7 cellular contexts compared by ENCODE assay signal in the genomic region with DNA sequence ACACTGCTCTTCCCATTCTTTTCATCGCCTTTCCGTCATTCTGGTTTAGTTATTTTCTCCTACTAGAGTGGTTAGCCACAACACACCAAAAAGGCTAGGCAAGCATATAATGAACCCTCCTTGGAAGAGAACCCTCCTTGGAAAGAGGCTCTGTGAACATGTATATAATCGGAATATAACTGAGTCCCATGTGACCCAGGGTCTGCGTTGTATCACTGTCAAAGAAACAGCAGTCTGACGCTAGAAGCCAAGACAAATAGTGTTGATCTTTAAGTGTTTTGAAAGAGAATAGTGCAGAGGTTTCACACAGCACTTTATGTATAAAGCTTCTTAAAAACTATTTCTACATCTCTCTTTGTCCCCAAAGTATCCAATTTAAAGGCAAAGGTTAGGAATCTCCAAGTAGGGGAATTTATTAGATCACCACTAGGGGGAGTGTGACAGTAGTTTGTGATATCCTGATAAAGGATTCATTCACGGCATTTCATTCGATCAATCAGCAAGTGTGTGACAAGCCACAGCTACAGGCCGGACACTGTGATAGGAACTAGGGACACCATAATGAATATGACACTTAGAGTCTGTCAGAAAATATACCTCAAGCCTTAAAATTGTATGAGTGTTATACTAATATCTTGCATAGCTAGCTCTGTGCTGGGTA.
DNase-seq lines count a peak whose midpoint lies in the region; ATAC-seq and TF ChIP-seq lines count a peak whose summit lies in the region.

No MANE protein-coding gene starts in this region.

- intact Hi-C loops in body of pancreas (cut with DNase I), result loop anchor here (10.0 kb wide), 1 partner anchor 1114 kb away; the partner anchor contains the start of gene COL12A1

- TF ChIP-seq POLR2A in body of pancreas (IDR thresholded peaks at IDR 0.05), result no peak

- H3K4me1 ChIP-seq in HAP-1 (no peaks in the 10 kb centered on the region), body of pancreas (no peaks in the 10 kb centered on the region)

- TF ChIP-seq CTCF in GM12864 (IDR thresholded peaks at IDR 0.05; ENCODE audit: low read depth, low read length, missing control alignments), result peak; percentile 54
- peak; percentile 48 to 67 (median 59) for TF ChIP-seq CTCF in body of pancreas (IDR thresholded peaks at IDR 0.05)

- WGBS in body of pancreas, 2 donors, result 44 to 45% methylated on average over 8 of the region's 8 CpGs

- H3K4me3 ChIP-seq in GM12864 (ENCODE audit: low read depth, low read length) (no peak overlapping the region), HAP-1 (no peak overlapping the region), body of pancreas (no peak overlapping the region)

- H3K36me3 ChIP-seq in HAP-1 (replicated peaks) (no peaks in the 10 kb centered on the region), body of pancreas (replicated peaks in 1 of 2; ENCODE audit: insufficient read depth in 1 of 2, low read depth in 2 of 2) (no peaks in the 10 kb centered on the region)

- DNase-seq in GM12864 (ENCODE audit: low read depth) (peak; percentile 10), HAP-1 (ENCODE audit: low spot score in 2 of 2) (peak; percentile 11 to 70), NCI-H2029 treated with DMSO at 0.1 percent for 48 hours (lab: John Stamatoyannopoulos, UW) (peak; percentile 59), body of pancreas (no peak), kidney tubule cell (ENCODE audit: low spot score) (peak; percentile 50), NK-92 (lab: John Stamatoyannopoulos, UW; ENCODE audit: unreplicated experiment) (no peak)

- in situ Hi-C loops in HAP-1 (cut with MboI; ENCODE audit: low sequenced_read_pairs), result no loop called here

- H3K27me3 ChIP-seq in HAP-1 (ENCODE audit: low read depth) (peaks cover 9% of the 10 kb centered on the region; the same call in 1 of the 2 replicates), body of pancreas (no peaks in the 10 kb centered on the region)

- H3K9me3 ChIP-seq in HAP-1, result no peaks in the 10 kb centered on the region
- H3K9me3 ChIP-seq in body of pancreas, result no peaks in the 10 kb centered on the region

- H3K27ac ChIP-seq in body of pancreas, result no peak overlapping the region

- ATAC-seq in body of pancreas, result peak; percentile 48
- ATAC-seq in HG03571 (IDR thresholded peaks at IDR 0.05; ENCODE audit: unreplicated experiment), result no peak

Comparison
In these comparisons a context has a peak if more than half of its experiments do, and no peak if none do; other contexts are left out.
1. DNase-seq: peak in GM12864 (single experiment), HAP-1 (2 of 2), NCI-H2029 treated with DMSO at 0.1 percent for 48 hours (single experiment) and kidney tubule cell (single experiment); none in body of pancreas (0 of 4) and NK-92 (single experiment).